Comparison of ENCODE assay signal across 17 cellular contexts in the genomic region with DNA sequence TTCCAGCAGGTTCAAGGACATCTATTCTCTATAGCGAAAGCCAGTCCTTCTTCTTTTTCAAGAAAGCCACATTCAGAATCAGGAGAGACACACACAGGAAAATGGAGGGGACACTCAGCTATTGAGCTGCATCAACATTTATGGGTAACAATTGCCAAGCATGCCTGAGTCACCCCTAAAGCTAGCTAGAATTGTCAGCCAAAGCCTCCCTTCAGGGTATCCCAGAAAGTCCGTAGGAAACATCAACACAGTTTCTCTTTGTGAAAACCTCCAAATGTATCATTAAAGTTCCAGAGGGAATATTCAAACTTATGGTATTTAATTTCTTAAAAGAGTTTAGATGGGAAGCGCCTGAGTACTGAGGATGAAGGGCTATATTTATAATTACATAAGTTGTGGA.
DNase-seq lines count a peak whose midpoint lies in the region; TF ChIP-seq lines count a peak whose summit lies in the region.
"Had no signal": no experiment of that assay in that cellular context is flagged by ENCODE, and none has a peak within 500 bp of the region (broad histone marks: within the 10 kb centered on the region; RNA-seq: fewer than 3 reads in every experiment).

No MANE protein-coding gene starts in this region.

- DNase-seq in AG08395 (ENCODE audit: low spot score) (peak; percentile 15), H9 (no peak), chondrocyte (ENCODE audit: low spot score) (no peak), mesenchymal stem cell (no peak), SHP77 treated with DMSO at 0.1 percent for 48 hours (lab: John Stamatoyannopoulos, UW) (no peak), NCI-H1092 (lab: John Stamatoyannopoulos, UW) (no peak), NCI-H1694 (lab: John Stamatoyannopoulos, UW) (no peak), LoVo (ENCODE audit: low spot score) (no peak)
- DNase-seq: CD8-positive, alpha-beta memory T cell; MM.1S; NCI-H1092 treated with DMSO at 0.1 percent for 48 hours; NCI-H146; NCI-H2081 treated with DMSO at 0.1 percent for 48 hours; NCI-H774; SW 1271 had no signal

- no peak overlapping the region for H2BK12ac ChIP-seq in H9 (ENCODE audit: insufficient read length, low read depth, low read length)
- H2BK12ac ChIP-seq in mesenchymal stem cell (ENCODE audit: low read length in 2 of 2): no peak overlapping the region

- H2BK5ac ChIP-seq in H9 (ENCODE audit: insufficient read length, low read length) (no peak overlapping the region), mesenchymal stem cell (ENCODE audit: low read depth, low read length, poor library complexity, severe bottlenecking) (no peak overlapping the region)

- H3K4me3 Mint-ChIP-seq in H9 (no peak overlapping the region), chondrocyte (ENCODE audit: unreplicated experiment) (peak overlapping the region; percentile 33)
- H3K4me3 Mint-ChIP-seq: CD8-positive, alpha-beta memory T cell had no signal

- TF ChIP-seq CTCF in H9 (conservative IDR thresholded peaks at IDR 0.05) (no peak), chondrocyte (IDR thresholded peaks at IDR 0.05) (no peak)

- H3K9me3 Mint-ChIP-seq in H9 (peaks cover 9 to 12% of the 10 kb centered on the region in 2 experiments), chondrocyte (ENCODE audit: low read depth) (peaks cover 17% of the 10 kb centered on the region)

- no peaks in the 10 kb centered on the region for H3K79me2 ChIP-seq in H9 (ENCODE audit: insufficient read depth, low read length)

- H3K4me1 ChIP-seq in H9 (ENCODE audit: insufficient read depth, low read length): no peaks in the 10 kb centered on the region
- no peaks in the 10 kb centered on the region for H3K4me1 ChIP-seq in mesenchymal stem cell (ENCODE audit: control insufficient read depth, insufficient read depth, low read depth, low read length)
- H3K4me1 ChIP-seq: BLaER1 had no signal

- no peaks in the 10 kb centered on the region for H3K36me3 ChIP-seq in mesenchymal stem cell (ENCODE audit: control insufficient read depth in 1 of 2, insufficient read depth in 2 of 2, low read depth in 1 of 2, low read length in 2 of 2)
- H3K36me3 ChIP-seq: BLaER1 had no signal

- no peaks in the 10 kb centered on the region; the same call in 1 of the 2 replicates for H3K27me3 Mint-ChIP-seq in H9 (ENCODE audit: low read depth)
- no peaks in the 10 kb centered on the region for H3K27me3 Mint-ChIP-seq in chondrocyte (ENCODE audit: low read depth)
- H3K27me3 Mint-ChIP-seq: CD8-positive, alpha-beta memory T cell had no signal

- no CpG with 5 or more reads among the region's 3 CpGs for WGBS in H9 (ENCODE audit: extremely low coverage, insufficient read length, low lambda C conversion rate)
- 90% methylated on average over 2 of the region's 3 CpGs for WGBS in mesenchymal stem cell

- H3K4me3 ChIP-seq in mesenchymal stem cell (ENCODE audit: insufficient read depth in 1 of 2, low read depth in 1 of 2, low read length in 2 of 2): peak overlapping the region in 1 of 2 experiments; percentile 49
- H3K4me3 ChIP-seq: BLaER1 had no signal

- H2BK120ac ChIP-seq in H9 (ENCODE audit: low read depth, low read length, poor library complexity, severe bottlenecking) (no peak overlapping the region), mesenchymal stem cell (ENCODE audit: low read depth, low read length) (no peak overlapping the region)

- no peak overlapping the region for H3K4ac ChIP-seq in H9 (ENCODE audit: low read depth, low read length)
- no peak overlapping the region for H3K4ac ChIP-seq in mesenchymal stem cell (ENCODE audit: low read depth in 1 of 2, low read length in 2 of 2)

- H3K18ac ChIP-seq in H9 (ENCODE audit: insufficient read length, low read depth, low read length): no peak overlapping the region
- H3K18ac ChIP-seq in mesenchymal stem cell (ENCODE audit: low read depth in 1 of 2, low read length in 2 of 2): no peak overlapping the region

- no peak overlapping the region for H4K8ac ChIP-seq in H9 (replicated peaks; ENCODE audit: insufficient read length, low read depth, low read length)
- H4K8ac ChIP-seq in mesenchymal stem cell (ENCODE audit: low read length): no peak overlapping the region

- H3K27ac ChIP-seq in H9 (ENCODE audit: insufficient read length, low read depth, low read length) (no peak overlapping the region), mesenchymal stem cell (ENCODE audit: low read length, poor library complexity, severe bottlenecking) (no peak overlapping the region)
- H3K27ac ChIP-seq: BLaER1, KMS-11 had no signal

- no peak overlapping the region for H3K56ac ChIP-seq in H9 (ENCODE audit: insufficient read length, low read depth, low read length)

- H3K36me3 Mint-ChIP-seq in H9 (ENCODE audit: insufficient read depth in 1 of 3, low read depth in 3 of 3): peaks cover 4 to 10% (median 8%) of the 10 kb centered on the region in 3 experiments; a peak in 6 of 7 replicates
- peaks cover 9% of the 10 kb centered on the region for H3K36me3 Mint-ChIP-seq in chondrocyte (ENCODE audit: low read depth)
- H3K36me3 Mint-ChIP-seq: CD8-positive, alpha-beta memory T cell had no signal

- H3K23ac ChIP-seq in H9 (ENCODE audit: insufficient read length, low read depth, low read length) (no peak overlapping the region), mesenchymal stem cell (ENCODE audit: low read length in 2 of 2) (no peak overlapping the region)

- peaks cover 9 to 15% of the 10 kb centered on the region in 2 experiments; a peak in 3 of 4 replicates for H3K4me1 Mint-ChIP-seq in H9
- peaks cover 20% of the 10 kb centered on the region for H3K4me1 Mint-ChIP-seq in chondrocyte (ENCODE audit: low read depth)
- H3K4me1 Mint-ChIP-seq: CD8-positive, alpha-beta memory T cell had no signal

- H3K27ac Mint-ChIP-seq in H9 (no peak overlapping the region), chondrocyte (ENCODE audit: unreplicated experiment) (peak overlapping the region; percentile 42)
- H3K27ac Mint-ChIP-seq: CD8-positive, alpha-beta memory T cell had no signal

- no peak overlapping the region for H2BK15ac ChIP-seq in H9 (ENCODE audit: low read depth, low read length)
- no peak overlapping the region for H2BK15ac ChIP-seq in mesenchymal stem cell (ENCODE audit: low read depth, poor library complexity, severe bottlenecking)

- H2AK5ac ChIP-seq in H9 (ENCODE audit: insufficient read length, low read length): no peak overlapping the region
- H2AK5ac ChIP-seq in mesenchymal stem cell (ENCODE audit: low read length, severe bottlenecking): no peak overlapping the region

- H2AFZ ChIP-seq in H9 (ENCODE audit: low read length) (no peak overlapping the region), mesenchymal stem cell (ENCODE audit: low read depth, low read length) (no peak overlapping the region)

- no peaks in the 10 kb centered on the region for H3K23me2 ChIP-seq in H9 (ENCODE audit: insufficient read length, low read depth, low read length, poor library complexity, severe bottlenecking)

- no peaks in the 10 kb centered on the region for H3K79me1 ChIP-seq in H9 (ENCODE audit: insufficient read depth, low read depth, low read length, poor library complexity, severe bottlenecking)
- no peaks in the 10 kb centered on the region for H3K79me1 ChIP-seq in mesenchymal stem cell (replicated peaks; ENCODE audit: low read length, poor library complexity, severe bottlenecking)

- H3K9me3 ChIP-seq in H9 (ENCODE audit: control insufficient read depth, low read depth, low read length) (no peaks in the 10 kb centered on the region), mesenchymal stem cell (ENCODE audit: control insufficient read depth, low read length) (peaks cover 19% of the 10 kb centered on the region)

- H3K4me2 ChIP-seq in H9 (ENCODE audit: insufficient read depth, insufficient read length, low read length) (no peak overlapping the region), mesenchymal stem cell (ENCODE audit: low read length, poor library complexity, severe bottlenecking) (no peak overlapping the region)
- H3K4me2 ChIP-seq: BLaER1, KMS-11 had no signal

- H3T11ph ChIP-seq in H9 (ENCODE audit: low read length): peak overlapping the region; percentile 53

- H4K20me1 ChIP-seq in H9 (ENCODE audit: control insufficient read depth, insufficient read depth, insufficient read length): no peaks in the 10 kb centered on the region
- H4K20me1 ChIP-seq: BLaER1 had no signal

- no peak overlapping the region for H3K14ac ChIP-seq in H9 (ENCODE audit: insufficient read depth, low read length)
- no peak overlapping the region for H3K14ac ChIP-seq in mesenchymal stem cell (ENCODE audit: low read length in 2 of 2)

- no peak overlapping the region for H4K91ac ChIP-seq in H9 (ENCODE audit: insufficient read length, low read depth, low read length)
- H4K91ac ChIP-seq in mesenchymal stem cell (ENCODE audit: low read length): no peak overlapping the region

- H4K5ac ChIP-seq in H9 (ENCODE audit: insufficient read length, low read depth, low read length): no peak overlapping the region

- H3K9ac ChIP-seq in H9 (ENCODE audit: extremely low read depth, insufficient read length, low read length): no peak overlapping the region
- H3K9ac ChIP-seq in mesenchymal stem cell (ENCODE audit: low read length): peak overlapping the region; percentile 61
- H3K9ac ChIP-seq: BLaER1, KMS-11 had no signal

- H2BK20ac ChIP-seq in H9 (ENCODE audit: low read depth, low read length, poor library complexity, severe bottlenecking): no peak overlapping the region

- H3K27me3 ChIP-seq in H9 (ENCODE audit: insufficient read depth, low read length): no peaks in the 10 kb centered on the region
- no peaks in the 10 kb centered on the region for H3K27me3 ChIP-seq in mesenchymal stem cell (ENCODE audit: control insufficient read depth in 1 of 2, insufficient read depth in 1 of 2, low read length in 2 of 2)
- H3K27me3 ChIP-seq: BLaER1 had no signal
